Comparison of ENCODE assay signal across 8 cellular contexts in genomic region chr5:108003178-108003577, GRCh38.
DNase-seq lines count a peak whose midpoint lies in the region; ATAC-seq and TF ChIP-seq lines count a peak whose summit lies in the region.

No MANE protein-coding gene starts in this region.

- H3K9me3 ChIP-seq in heart right ventricle, result no peaks in the 10 kb centered on the region
- H3K9me3 ChIP-seq in esophagus muscularis mucosa, result no peaks in the 10 kb centered on the region
- no peaks in the 10 kb centered on the region for H3K9me3 ChIP-seq in sigmoid colon

- no peaks in the 10 kb centered on the region for H3K36me3 ChIP-seq in heart right ventricle
- no peaks in the 10 kb centered on the region for H3K36me3 ChIP-seq in esophagus muscularis mucosa
- no peaks in the 10 kb centered on the region for H3K36me3 ChIP-seq in sigmoid colon

- H3K27me3 ChIP-seq in heart right ventricle, result no peaks in the 10 kb centered on the region
- no peaks in the 10 kb centered on the region for H3K27me3 ChIP-seq in esophagus muscularis mucosa
- no peaks in the 10 kb centered on the region for H3K27me3 ChIP-seq in sigmoid colon

- TF ChIP-seq POLR2A in esophagus muscularis mucosa (IDR thresholded peaks at IDR 0.05; ENCODE audit: low read depth) (no peak), sigmoid colon (IDR thresholded peaks at IDR 0.05) (no peak)

- TF ChIP-seq CTCF in heart right ventricle (IDR thresholded peaks at IDR 0.05) (no peak), esophagus muscularis mucosa (IDR thresholded peaks at IDR 0.05) (no peak), sigmoid colon (IDR thresholded peaks at IDR 0.05) (no peak)

- DNase-seq in heart right ventricle, result no peak
- no peak for DNase-seq in Right ventricle myocardium inferior (ENCODE audit: missing footprints)
- peak; percentile 93 for DNase-seq in OCI-M1 (lab: John Stamatoyannopoulos, UW)
- no peak for DNase-seq in esophagus muscularis mucosa (ENCODE audit: extremely low spot score)
- no peak for DNase-seq in sigmoid colon
- DNase-seq in NCI-H82 (lab: John Stamatoyannopoulos, UW), result no peak
- no peak for DNase-seq in SHP77 treated with DMSO at 0.1 percent for 48 hours (lab: John Stamatoyannopoulos, UW)

- ATAC-seq in heart right ventricle (peak in 7 of 8 donors; percentile 49 to 78 (median 71)), Right ventricle myocardium inferior (no peak), HG02678 (IDR thresholded peaks at IDR 0.05; ENCODE audit: unreplicated experiment) (peak; percentile 95)

- WGBS in heart right ventricle, 2 donors, result 25 to 39% methylated on average over 1 of the region's 1 CpG
- WGBS in esophagus muscularis mucosa, result 47% methylated on average over 1 of the region's 1 CpG
- WGBS in sigmoid colon, 2 donors, result 11 to 23% methylated on average over 1 of the region's 1 CpG

- H3K4me1 ChIP-seq in heart right ventricle (peaks cover 0 to 10% (median 0%) of the 10 kb centered on the region in 9 donors), esophagus muscularis mucosa (peaks cover 0 to under 1% (median under 1%) of the 10 kb centered on the region in 4 donors), sigmoid colon (peaks cover 0 to 11% (median 0%) of the 10 kb centered on the region in 4 donors)

- intact Hi-C loops in heart right ventricle (cut with DNase I), result loop anchor here in 1 of 10 donors (5.0 kb wide), 1 partner anchor 554 kb away; no protein-coding TSS in a partner anchor
- intact Hi-C loops in Right ventricle myocardium inferior (cut with DNase I), result no loop called here
- intact Hi-C loops in esophagus muscularis mucosa (cut with DNase I), result no loop called here
- intact Hi-C loops in sigmoid colon (cut with DNase I), result no loop called here

- H3K27ac ChIP-seq in heart right ventricle (peak overlapping the region in 1 of 10 donors; percentile 36), esophagus muscularis mucosa (replicated peaks in 1 of 4) (no peak overlapping the region), sigmoid colon (no peak overlapping the region)

- H3K4me3 ChIP-seq in heart right ventricle, result peak overlapping the region in 6 of 10 donors; percentile 2 to 24 (median 14)
- peak overlapping the region; percentile 3 to 39 (median 10) for H3K4me3 ChIP-seq in esophagus muscularis mucosa
- H3K4me3 ChIP-seq in sigmoid colon, result peak overlapping the region in 3 of 4 donors; percentile 5 to 20 (median 8)

- TF ChIP-seq EP300 in esophagus muscularis mucosa (IDR thresholded peaks at IDR 0.05) (no peak), sigmoid colon (IDR thresholded peaks at IDR 0.05) (no peak)
